In the genomic region with DNA sequence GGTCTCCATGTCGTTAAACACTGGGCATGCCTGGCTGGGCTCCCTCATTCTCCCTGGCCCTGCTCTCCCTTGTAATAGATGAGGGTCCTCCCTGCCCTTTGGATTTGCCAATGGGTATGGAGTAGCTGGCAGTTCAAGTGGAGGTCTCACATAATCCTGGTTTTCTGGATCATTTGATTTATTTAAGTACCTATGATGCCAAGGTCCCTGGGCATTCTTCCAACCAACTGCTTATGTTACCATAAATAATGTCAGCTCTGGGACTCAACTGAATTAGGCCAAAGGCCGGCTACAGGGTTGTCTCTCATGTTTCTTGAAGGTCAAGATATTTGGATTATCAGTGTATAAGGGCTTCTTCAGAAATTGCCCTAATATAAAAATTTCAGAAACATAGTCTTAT, we compare ENCODE assay signal across 1 cellular context.
TF ChIP-seq lines count a peak whose summit lies in the region.

No MANE protein-coding gene starts in this region.

TF ChIP-seq in H1, 55 proteins besides CTCF, POLR2A, EP300 and RAD21 (continued from another document):
- TF ChIP-seq, protein P1, sequence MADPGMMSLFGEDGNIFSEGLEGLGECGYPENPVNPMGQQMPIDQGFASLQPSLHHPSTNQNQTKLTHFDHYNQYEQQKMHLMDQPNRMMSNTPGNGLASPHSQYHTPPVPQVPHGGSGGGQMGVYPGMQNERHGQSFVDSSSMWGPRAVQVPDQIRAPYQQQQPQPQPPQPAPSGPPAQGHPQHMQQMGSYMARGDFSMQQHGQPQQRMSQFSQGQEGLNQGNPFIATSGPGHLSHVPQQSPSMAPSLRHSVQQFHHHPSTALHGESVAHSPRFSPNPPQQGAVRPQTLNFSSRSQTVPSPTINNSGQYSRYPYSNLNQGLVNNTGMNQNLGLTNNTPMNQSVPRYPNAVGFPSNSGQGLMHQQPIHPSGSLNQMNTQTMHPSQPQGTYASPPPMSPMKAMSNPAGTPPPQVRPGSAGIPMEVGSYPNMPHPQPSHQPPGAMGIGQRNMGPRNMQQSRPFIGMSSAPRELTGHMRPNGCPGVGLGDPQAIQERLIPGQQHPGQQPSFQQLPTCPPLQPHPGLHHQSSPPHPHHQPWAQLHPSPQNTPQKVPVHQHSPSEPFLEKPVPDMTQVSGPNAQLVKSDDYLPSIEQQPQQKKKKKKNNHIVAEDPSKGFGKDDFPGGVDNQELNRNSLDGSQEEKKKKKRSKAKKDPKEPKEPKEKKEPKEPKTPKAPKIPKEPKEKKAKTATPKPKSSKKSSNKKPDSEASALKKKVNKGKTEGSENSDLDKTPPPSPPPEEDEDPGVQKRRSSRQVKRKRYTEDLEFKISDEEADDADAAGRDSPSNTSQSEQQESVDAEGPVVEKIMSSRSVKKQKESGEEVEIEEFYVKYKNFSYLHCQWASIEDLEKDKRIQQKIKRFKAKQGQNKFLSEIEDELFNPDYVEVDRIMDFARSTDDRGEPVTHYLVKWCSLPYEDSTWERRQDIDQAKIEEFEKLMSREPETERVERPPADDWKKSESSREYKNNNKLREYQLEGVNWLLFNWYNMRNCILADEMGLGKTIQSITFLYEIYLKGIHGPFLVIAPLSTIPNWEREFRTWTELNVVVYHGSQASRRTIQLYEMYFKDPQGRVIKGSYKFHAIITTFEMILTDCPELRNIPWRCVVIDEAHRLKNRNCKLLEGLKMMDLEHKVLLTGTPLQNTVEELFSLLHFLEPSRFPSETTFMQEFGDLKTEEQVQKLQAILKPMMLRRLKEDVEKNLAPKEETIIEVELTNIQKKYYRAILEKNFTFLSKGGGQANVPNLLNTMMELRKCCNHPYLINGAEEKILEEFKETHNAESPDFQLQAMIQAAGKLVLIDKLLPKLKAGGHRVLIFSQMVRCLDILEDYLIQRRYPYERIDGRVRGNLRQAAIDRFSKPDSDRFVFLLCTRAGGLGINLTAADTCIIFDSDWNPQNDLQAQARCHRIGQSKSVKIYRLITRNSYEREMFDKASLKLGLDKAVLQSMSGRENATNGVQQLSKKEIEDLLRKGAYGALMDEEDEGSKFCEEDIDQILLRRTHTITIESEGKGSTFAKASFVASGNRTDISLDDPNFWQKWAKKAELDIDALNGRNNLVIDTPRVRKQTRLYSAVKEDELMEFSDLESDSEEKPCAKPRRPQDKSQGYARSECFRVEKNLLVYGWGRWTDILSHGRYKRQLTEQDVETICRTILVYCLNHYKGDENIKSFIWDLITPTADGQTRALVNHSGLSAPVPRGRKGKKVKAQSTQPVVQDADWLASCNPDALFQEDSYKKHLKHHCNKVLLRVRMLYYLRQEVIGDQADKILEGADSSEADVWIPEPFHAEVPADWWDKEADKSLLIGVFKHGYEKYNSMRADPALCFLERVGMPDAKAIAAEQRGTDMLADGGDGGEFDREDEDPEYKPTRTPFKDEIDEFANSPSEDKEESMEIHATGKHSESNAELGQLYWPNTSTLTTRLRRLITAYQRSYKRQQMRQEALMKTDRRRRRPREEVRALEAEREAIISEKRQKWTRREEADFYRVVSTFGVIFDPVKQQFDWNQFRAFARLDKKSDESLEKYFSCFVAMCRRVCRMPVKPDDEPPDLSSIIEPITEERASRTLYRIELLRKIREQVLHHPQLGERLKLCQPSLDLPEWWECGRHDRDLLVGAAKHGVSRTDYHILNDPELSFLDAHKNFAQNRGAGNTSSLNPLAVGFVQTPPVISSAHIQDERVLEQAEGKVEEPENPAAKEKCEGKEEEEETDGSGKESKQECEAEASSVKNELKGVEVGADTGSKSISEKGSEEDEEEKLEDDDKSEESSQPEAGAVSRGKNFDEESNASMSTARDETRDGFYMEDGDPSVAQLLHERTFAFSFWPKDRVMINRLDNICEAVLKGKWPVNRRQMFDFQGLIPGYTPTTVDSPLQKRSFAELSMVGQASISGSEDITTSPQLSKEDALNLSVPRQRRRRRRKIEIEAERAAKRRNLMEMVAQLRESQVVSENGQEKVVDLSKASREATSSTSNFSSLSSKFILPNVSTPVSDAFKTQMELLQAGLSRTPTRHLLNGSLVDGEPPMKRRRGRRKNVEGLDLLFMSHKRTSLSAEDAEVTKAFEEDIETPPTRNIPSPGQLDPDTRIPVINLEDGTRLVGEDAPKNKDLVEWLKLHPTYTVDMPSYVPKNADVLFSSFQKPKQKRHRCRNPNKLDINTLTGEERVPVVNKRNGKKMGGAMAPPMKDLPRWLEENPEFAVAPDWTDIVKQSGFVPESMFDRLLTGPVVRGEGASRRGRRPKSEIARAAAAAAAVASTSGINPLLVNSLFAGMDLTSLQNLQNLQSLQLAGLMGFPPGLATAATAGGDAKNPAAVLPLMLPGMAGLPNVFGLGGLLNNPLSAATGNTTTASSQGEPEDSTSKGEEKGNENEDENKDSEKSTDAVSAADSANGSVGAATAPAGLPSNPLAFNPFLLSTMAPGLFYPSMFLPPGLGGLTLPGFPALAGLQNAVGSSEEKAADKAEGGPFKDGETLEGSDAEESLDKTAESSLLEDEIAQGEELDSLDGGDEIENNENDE (IDR thresholded peaks at IDR 0.05; ENCODE audit: insufficient replicate concordance, low read length), result no peak
- no peak for TF ChIP-seq NRF1 (IDR thresholded peaks at IDR 0.05; ENCODE audit: low read depth, low read length)
